ENCODE assay signal across 1 cellular context in genomic region chr9:17520264-17521058, GRCh38.
TF ChIP-seq lines count a peak whose summit lies in the region.

No MANE protein-coding gene starts in this region.

TF ChIP-seq in SK-N-SH treated with all-trans-retinoic acid at 6 μM for 48 hours, 23 proteins besides CTCF, POLR2A, EP300 and RAD21:
- TF ChIP-seq ZFP3 (CRISPR knock-in tag; IDR thresholded peaks at IDR 0.05) (no peak), SNAI2 (CRISPR knock-in tag; IDR thresholded peaks at IDR 0.05) (no peak), ZNF565 (CRISPR knock-in tag; conservative IDR thresholded peaks at IDR 0.05; ENCODE audit: low read depth) (no peak), ESRRG (CRISPR knock-in tag; IDR thresholded peaks at IDR 0.05) (no peak)
